In genomic region chr6:37143585-37143984, GRCh38 we compare ENCODE assay signal across 3 cellular contexts.
TF ChIP-seq lines count a peak whose summit lies in the region.

No MANE protein-coding gene starts in this region.

TF ChIP-seq in SK-N-SH, 30 proteins besides CTCF, POLR2A, EP300 and RAD21:
- TF ChIP-seq USF2 (IDR thresholded peaks at IDR 0.05; ENCODE audit: borderline replicate concordance, low read depth, low read length), result no peak
- TF ChIP-seq FOXM1 (IDR thresholded peaks at IDR 0.05; ENCODE audit: low read depth), result no peak
- no peak for TF ChIP-seq USF1 (IDR thresholded peaks at IDR 0.05; ENCODE audit: borderline replicate concordance, low read depth)
- no peak for TF ChIP-seq POLR2AphosphoS5 (IDR thresholded peaks at IDR 0.05; ENCODE audit: low read depth, low read length)
- TF ChIP-seq MEF2A (IDR thresholded peaks at IDR 0.05; ENCODE audit: borderline replicate concordance, low read depth), result no peak
- no peak for TF ChIP-seq SMC3 (IDR thresholded peaks at IDR 0.05; ENCODE audit: low read depth, low read length)
- no peak for TF ChIP-seq REST (IDR thresholded peaks at IDR 0.05; ENCODE audit: low read depth, low read length)
- no peak for TF ChIP-seq JUND (IDR thresholded peaks at IDR 0.05)
- no peak for TF ChIP-seq ZBTB33 (IDR thresholded peaks at IDR 0.05; ENCODE audit: borderline replicate concordance, low read depth)

TF ChIP-seq in SK-N-SH treated with all-trans-retinoic acid at 6 μM for 48 hours, 23 proteins besides CTCF, POLR2A, EP300 and RAD21 (continued from another document and continues in another):
- no peak for TF ChIP-seq TSHZ2 (CRISPR knock-in tag; IDR thresholded peaks at IDR 0.05)
- no peak for TF ChIP-seq OSR1 (CRISPR knock-in tag; IDR thresholded peaks at IDR 0.05)
- TF ChIP-seq CREB5 (CRISPR knock-in tag; IDR thresholded peaks at IDR 0.05; ENCODE audit: low read depth), result no peak
- no peak for TF ChIP-seq BACH2 (CRISPR knock-in tag; IDR thresholded peaks at IDR 0.05; ENCODE audit: borderline replicate concordance)
- no peak for TF ChIP-seq ZFP30 (CRISPR knock-in tag; IDR thresholded peaks at IDR 0.05)
- no peak for TF ChIP-seq ZFP3 (CRISPR knock-in tag; IDR thresholded peaks at IDR 0.05)
- TF ChIP-seq ZNF565 (CRISPR knock-in tag; conservative IDR thresholded peaks at IDR 0.05; ENCODE audit: low read depth), result no peak
- no peak for TF ChIP-seq TCF4 (CRISPR knock-in tag; IDR thresholded peaks at IDR 0.05; ENCODE audit: borderline replicate concordance)
- TF ChIP-seq ZC3H10 (CRISPR knock-in tag; IDR thresholded peaks at IDR 0.05), result no peak
- no peak for TF ChIP-seq CSDC2 (CRISPR knock-in tag; IDR thresholded peaks at IDR 0.05)
- TF ChIP-seq CSRNP3 (CRISPR knock-in tag; IDR thresholded peaks at IDR 0.05), result no peak
- TF ChIP-seq RARB (CRISPR knock-in tag; IDR thresholded peaks at IDR 0.05), result no peak
- TF ChIP-seq ZNF8 (CRISPR knock-in tag; IDR thresholded peaks at IDR 0.05), result no peak
- TF ChIP-seq PATZ1 (CRISPR knock-in tag; IDR thresholded peaks at IDR 0.05; ENCODE audit: borderline replicate concordance), result no peak
- TF ChIP-seq PPARA (CRISPR knock-in tag; IDR thresholded peaks at IDR 0.05; ENCODE audit: borderline replicate concordance), result no peak
- TF ChIP-seq GLIS3 (CRISPR knock-in tag; IDR thresholded peaks at IDR 0.05), result no peak
- no peak for TF ChIP-seq ARNTL (CRISPR knock-in tag; IDR thresholded peaks at IDR 0.05; ENCODE audit: borderline replicate concordance, low read depth)
- no peak for TF ChIP-seq POU6F1 (CRISPR knock-in tag; IDR thresholded peaks at IDR 0.05; ENCODE audit: borderline replicate concordance, low read depth)

TF ChIP-seq in HepG2, 621 proteins besides CTCF, POLR2A, EP300 and RAD21 (continued from another document):
- TF ChIP-seq ARID3A (IDR thresholded peaks at IDR 0.05; ENCODE audit: low read depth, low read length) (no peak), RBFOX2 (IDR thresholded peaks at IDR 0.05; ENCODE audit: low read depth, low read length) (no peak), THAP9 (CRISPR knock-in tag; IDR thresholded peaks at IDR 0.05; ENCODE audit: borderline replicate concordance) (no peak), ZNF691 (CRISPR knock-in tag; IDR thresholded peaks at IDR 0.05; ENCODE audit: borderline replicate concordance, low read depth) (no peak), HNF4G (IDR thresholded peaks at IDR 0.05; ENCODE audit: borderline replicate concordance, low read depth, low read length) (no peak), HNF4G (CRISPR knock-in tag; IDR thresholded peaks at IDR 0.05; ENCODE audit: borderline replicate concordance, low read depth) (no peak), PTBP1 (IDR thresholded peaks at IDR 0.05; ENCODE audit: low read depth, low read length, poor library complexity, severe bottlenecking) (no peak), HNRNPL (IDR thresholded peaks at IDR 0.05; ENCODE audit: low read depth, low read length) (no peak), ETV6 (CRISPR knock-in tag; conservative IDR thresholded peaks at IDR 0.05) (no peak), SOX13 (IDR thresholded peaks at IDR 0.05) (no peak), SOX13 (CRISPR knock-in tag; conservative IDR thresholded peaks at IDR 0.05 in 1 of 2, IDR thresholded peaks at IDR 0.05 in 1 of 2) (no peak), ZNF124 (CRISPR knock-in tag; IDR thresholded peaks at IDR 0.05) (no peak), GFI1 (CRISPR knock-in tag; IDR thresholded peaks at IDR 0.05; ENCODE audit: borderline replicate concordance) (no peak), ZNF784 (CRISPR knock-in tag; IDR thresholded peaks at IDR 0.05; ENCODE audit: borderline replicate concordance) (no peak), ZNF83 (CRISPR knock-in tag; IDR thresholded peaks at IDR 0.05; ENCODE audit: borderline replicate concordance) (no peak), ZNF720 (CRISPR knock-in tag; IDR thresholded peaks at IDR 0.05) (no peak)
